11 cellular contexts compared by ENCODE assay signal in genomic region chr9:137877510-137878122, GRCh38. TPM values are rescaled to one million over a fixed set of nuclear protein-coding genes. Genes with fewer than 3 reads are reported as not detected.
DNase-seq lines count a peak whose midpoint lies in the region; TF ChIP-seq lines count a peak whose summit lies in the region.
"Not testable (repeated sequence)": the region's sequence is repeated elsewhere in the genome, so short reads cannot be mapped to it uniquely, and the experiment has no call there.
"Had no signal": no experiment of that assay in that cellular context is flagged by ENCODE, and none has a peak within 500 bp of the region (broad histone marks: within the 10 kb centered on the region; RNA-seq: fewer than 3 reads in every experiment).

Gene CACNA1B (plus strand): TSS chr9:137877782. CDS start chr9:137877934, 152 bp downstream.

- not testable (repeated sequence) for H3K4me1 ChIP-seq in Peyer's patch; iPS-15b (ENCODE audit: control insufficient read depth, insufficient read depth, low read length); subcutaneous abdominal adipose tissue (ENCODE audit: control insufficient read depth in 5 of 5, insufficient read depth in 5 of 5, low read length in 5 of 5)

- H3K36me3 Mint-ChIP-seq in neural crest cell (ENCODE audit: low read depth): not testable (repeated sequence)

- H3K9me3 ChIP-seq in Peyer's patch; iPS-15b (ENCODE audit: control insufficient read depth, insufficient read depth, low read length); subcutaneous abdominal adipose tissue (ENCODE audit: control insufficient read depth in 5 of 5, low read length in 5 of 5): not testable (repeated sequence)

- not testable (repeated sequence) for TF ChIP-seq POLR2A in Peyer's patch (IDR thresholded peaks at IDR 0.05)

- H3K4me3 ChIP-seq in Peyer's patch (peak within 1 kb of the TSS in 3 of 4 donors; percentile 2 to 40 (median 37)), astrocyte of the cerebellum (ENCODE audit: low read depth, low read length) (peak within 1 kb of the TSS; percentile 36), epithelial cell of proximal tubule (ENCODE audit: low read depth, low read length) (peak within 1 kb of the TSS; percentile 27), iPS-15b (ENCODE audit: low read depth, low read length) (peak within 1 kb of the TSS; percentile 65), subcutaneous abdominal adipose tissue (ENCODE audit: low read depth in 1 of 5, low read length in 5 of 5) (peak within 1 kb of the TSS in 4 of 5 donors; percentile 39 to 75 (median 58))

- TF ChIP-seq CTCF in Peyer's patch (IDR thresholded peaks at IDR 0.05); astrocyte of the cerebellum (IDR thresholded peaks at IDR 0.05; ENCODE audit: low read depth, low read length, missing control alignments); epithelial cell of proximal tubule (conservative IDR thresholded peaks at IDR 0.05; ENCODE audit: low read depth, low read length); neural crest cell (conservative IDR thresholded peaks at IDR 0.05): not testable (repeated sequence)

- peaks cover 0 to 11% of the 10 kb centered on the region in 2 donors for H3K27me3 ChIP-seq in Peyer's patch
- peaks cover 22% of the 10 kb centered on the region for H3K27me3 ChIP-seq in iPS-15b (ENCODE audit: control insufficient read depth, insufficient read depth, low read length)
- H3K27me3 ChIP-seq in subcutaneous abdominal adipose tissue (ENCODE audit: control insufficient read depth in 5 of 5, insufficient read depth in 4 of 5, low read length in 5 of 5): peaks cover 23 to 50% (median 37%) of the 10 kb centered on the region in 5 donors

- DNase-seq in COLO668 (lab: John Stamatoyannopoulos, UW; ENCODE audit: unreplicated experiment) (peak; percentile 71), NCI-H1417 (lab: John Stamatoyannopoulos, UW) (peak; percentile 58 to 68 (median 64)), neural crest cell (ENCODE audit: low read depth, low spot score) (peak; percentile 24)
- not testable (repeated sequence) for DNase-seq in Peyer's patch; astrocyte of the cerebellum (ENCODE audit: low read depth); epithelial cell of proximal tubule (ENCODE audit: low read depth)

- H3K9me3 Mint-ChIP-seq in neural crest cell: not testable (repeated sequence)

- H3K4me3 Mint-ChIP-seq in neural crest cell: peak within 1 kb of the TSS; percentile 63

- not testable (repeated sequence) for H3K27ac ChIP-seq in Peyer's patch; subcutaneous abdominal adipose tissue (ENCODE audit: low read depth, low read length)

- peaks cover 44% of the 10 kb centered on the region for H3K27me3 Mint-ChIP-seq in neural crest cell (ENCODE audit: low read depth)

- in situ Hi-C loops in astrocyte of the cerebellum (cut with HindIII; ENCODE audit: low sequenced_read_pairs): not testable (repeated sequence)

- not testable (repeated sequence) for H3K4me1 Mint-ChIP-seq in neural crest cell

- H3K9ac ChIP-seq in iPS-15b (ENCODE audit: low read depth, low read length); subcutaneous abdominal adipose tissue (ENCODE audit: low read length in 5 of 5): not testable (repeated sequence)

- not testable (repeated sequence) for H3K36me3 ChIP-seq in Peyer's patch; subcutaneous abdominal adipose tissue (ENCODE audit: control insufficient read depth in 5 of 5, insufficient read depth in 5 of 5, low read length in 5 of 5)
- peaks cover 21% of the 10 kb centered on the region for H3K36me3 ChIP-seq in iPS-15b (ENCODE audit: control insufficient read depth, insufficient read depth, low read length)

- H3K27ac Mint-ChIP-seq in neural crest cell (ENCODE audit: unreplicated experiment): not testable (repeated sequence)

RNA-seq across cellular contexts. Expression of gene CACNA1B, which starts in this region (rescaled TPM):
- total RNA-seq in Peyer's patch: under 1 TPM in 3 of 4 donors, not detected in 1; 0.13 to 0.83 (median 0.38) TPM
- under 0.01 and 0.07 TPM in 2 replicates for total RNA-seq in epithelial cell of proximal tubule
- 3.0 and 3.1 TPM in 2 replicates for total RNA-seq in neural crest cell
- total RNA-seq: M059J, myocyte, PC-9 had no signal
